In the genomic region with DNA sequence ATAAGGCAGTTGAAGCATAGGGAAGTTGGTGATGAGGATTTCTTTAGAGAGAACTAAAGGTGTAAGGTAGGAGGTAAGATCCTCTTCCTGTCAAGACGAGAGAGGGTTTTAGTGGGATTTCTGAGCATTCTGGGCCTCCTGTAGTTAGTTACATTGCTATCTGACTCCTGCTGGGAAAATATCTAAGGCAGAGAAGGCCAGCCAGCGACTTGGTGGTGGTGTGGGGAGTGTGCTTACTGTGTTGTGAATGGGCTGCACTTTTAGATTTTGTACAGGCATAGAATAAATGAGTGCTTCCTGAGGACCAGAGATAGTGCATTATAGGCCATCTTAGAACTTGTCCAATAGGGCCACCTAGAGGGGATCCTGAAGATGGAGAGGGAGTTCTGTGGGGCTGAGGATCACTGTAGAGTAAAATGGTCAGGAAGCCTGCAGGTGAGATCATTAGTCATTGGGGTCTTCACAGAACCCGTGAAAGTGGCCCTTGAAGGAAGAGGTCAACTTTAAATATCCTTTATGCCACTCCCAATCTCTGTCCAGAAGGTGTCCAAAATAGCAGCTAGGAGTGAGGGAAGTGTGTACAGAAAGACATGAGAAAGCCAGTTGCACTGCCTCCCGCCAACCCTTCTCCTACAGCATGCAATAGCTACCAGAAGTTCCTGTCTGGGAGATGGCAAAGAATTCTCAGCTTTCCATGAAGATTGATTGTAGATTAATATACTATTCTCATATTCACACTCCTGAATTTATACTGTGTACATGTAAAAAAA, we compare ENCODE assay signal across 9 cellular contexts.
DNase-seq lines count a peak whose midpoint lies in the region; ATAC-seq and TF ChIP-seq lines count a peak whose summit lies in the region.
"Had no signal": no experiment of that assay in that cellular context is flagged by ENCODE, and none has a peak within 500 bp of the region (broad histone marks: within the 10 kb centered on the region; RNA-seq: fewer than 3 reads in every experiment).

No MANE protein-coding gene starts in this region.

- TF ChIP-seq EP300 in sigmoid colon (IDR thresholded peaks at IDR 0.05): no peak

- ATAC-seq in stimulated activated naive CD8-positive, alpha-beta T cell treated with anti-CD3 and anti-CD28 coated beads, Interleukin-15, Interleukin-2, amounts not matched to agents 100 U/mL and 50 U/mL, for 24 hours: no peak

- DNase-seq in BE2C (peak; percentile 32), HFF-Myc (ENCODE audit: extremely low read depth, low read depth) (peak; percentile 30), fibroblast of the conjunctiva (ENCODE audit: low read depth) (peak; percentile 58), sigmoid colon (no peak), coronary artery (ENCODE audit: low spot score) (no peak)
- no peak for DNase-seq in stimulated activated naive CD8-positive, alpha-beta T cell treated with anti-CD3 and anti-CD28 coated beads, Interleukin-15, Interleukin-2, amounts not matched to agents 100 U/mL and 50 U/mL, for 24 hours
- no peak for DNase-seq in activated T-cell treated with anti-CD3 and anti-CD28 coated beads, Interleukin-2, amount 50 U/mL, for 24 hours

- no peaks in the 10 kb centered on the region for H3K36me3 ChIP-seq in BE2C
- H3K36me3 ChIP-seq in OCI-LY3 (replicated peaks; ENCODE audit: low read depth, low read length): no peaks in the 10 kb centered on the region
- no peaks in the 10 kb centered on the region for H3K36me3 ChIP-seq in sigmoid colon

- TF ChIP-seq POLR2A in sigmoid colon (IDR thresholded peaks at IDR 0.05): no peak

- intact Hi-C loops in sigmoid colon (cut with DNase I): no loop called here

- H3K4me3 Mint-ChIP-seq in activated T-cell treated with anti-CD3 and anti-CD28 coated beads, Interleukin-2, amount 50 U/mL, for 24 hours: no peak overlapping the region
- H3K4me3 Mint-ChIP-seq: central memory CD8-positive, alpha-beta T cell had no signal

- peaks cover 6% of the 10 kb centered on the region for H3K9me3 Mint-ChIP-seq in activated T-cell treated with anti-CD3 and anti-CD28 coated beads, Interleukin-2, amount 50 U/mL, for 24 hours

- H2AFZ ChIP-seq in OCI-LY3 (ENCODE audit: low read depth, low read length): no peak overlapping the region

- no peaks in the 10 kb centered on the region for H3K27me3 Mint-ChIP-seq in activated T-cell treated with anti-CD3 and anti-CD28 coated beads, Interleukin-2, amount 50 U/mL, for 24 hours
- H3K27me3 Mint-ChIP-seq: central memory CD8-positive, alpha-beta T cell had no signal

- H3K27me3 ChIP-seq in BE2C: peaks cover 7% of the 10 kb centered on the region; the same call in 1 of the 2 replicates
- no peaks in the 10 kb centered on the region for H3K27me3 ChIP-seq in OCI-LY3 (ENCODE audit: low read depth, low read length)
- H3K27me3 ChIP-seq in sigmoid colon: no peaks in the 10 kb centered on the region

- no peak overlapping the region for H3K9ac ChIP-seq in OCI-LY3 (ENCODE audit: low read length)

- no peaks in the 10 kb centered on the region for H3K4me1 Mint-ChIP-seq in activated T-cell treated with anti-CD3 and anti-CD28 coated beads, Interleukin-2, amount 50 U/mL, for 24 hours (ENCODE audit: low read depth)
- H3K4me1 Mint-ChIP-seq: central memory CD8-positive, alpha-beta T cell had no signal

- no peak overlapping the region for H3K27ac Mint-ChIP-seq in activated T-cell treated with anti-CD3 and anti-CD28 coated beads, Interleukin-2, amount 50 U/mL, for 24 hours

- H3K4me3 ChIP-seq in BE2C (ENCODE audit: low read depth, low read length): no peak overlapping the region
- H3K4me3 ChIP-seq in HFF-Myc (replicated peaks; ENCODE audit: low read depth, low read length): no peak overlapping the region
- no peak overlapping the region for H3K4me3 ChIP-seq in OCI-LY3 (ENCODE audit: low read length)
- H3K4me3 ChIP-seq in sigmoid colon: no peak overlapping the region
- H3K4me3 ChIP-seq in coronary artery: no peak overlapping the region

- H3K36me3 Mint-ChIP-seq in activated T-cell treated with anti-CD3 and anti-CD28 coated beads, Interleukin-2, amount 50 U/mL, for 24 hours (ENCODE audit: low read depth): no peaks in the 10 kb centered on the region

- TF ChIP-seq CTCF in BE2C (IDR thresholded peaks at IDR 0.05; ENCODE audit: low read depth, low read length) (peak; percentile 74), HFF-Myc (IDR thresholded peaks at IDR 0.05; ENCODE audit: low read depth, low read length, missing control alignments) (peak; percentile 71), OCI-LY3 (IDR thresholded peaks at IDR 0.05; ENCODE audit: low read depth, low read length) (peak; percentile 45), sigmoid colon (IDR thresholded peaks at IDR 0.05) (no peak), coronary artery (IDR thresholded peaks at IDR 0.05) (no peak)

- 51 to 58% methylated on average over 4 of the region's 4 CpGs for WGBS in sigmoid colon, 2 donors

- H3K79me2 ChIP-seq in OCI-LY3 (ENCODE audit: low read length): no peaks in the 10 kb centered on the region

- H3K27ac ChIP-seq in OCI-LY3 (ENCODE audit: low read length) (no peak overlapping the region), sigmoid colon (no peak overlapping the region), coronary artery (no peak overlapping the region)

- H3K4me2 ChIP-seq in OCI-LY3 (ENCODE audit: low read length): no peak overlapping the region

- H3K9me3 ChIP-seq in BE2C (no peaks in the 10 kb centered on the region), OCI-LY3 (ENCODE audit: insufficient read depth, low read length) (no peaks in the 10 kb centered on the region), sigmoid colon (no peaks in the 10 kb centered on the region)

- H3K4me1 ChIP-seq in BE2C (no peaks in the 10 kb centered on the region), OCI-LY3 (ENCODE audit: low read length) (no peaks in the 10 kb centered on the region), sigmoid colon (no peaks in the 10 kb centered on the region)

- no peaks in the 10 kb centered on the region for H4K20me1 ChIP-seq in OCI-LY3 (ENCODE audit: insufficient read depth, low read length)

Comparison
In these comparisons a context has a peak if more than half of its experiments do, and no peak if none do; other contexts are left out.
1. DNase-seq: peak in BE2C (single experiment), HFF-Myc (single experiment) and fibroblast of the conjunctiva (single experiment); none in stimulated activated naive CD8-positive, alpha-beta T cell treated with anti-CD3 and anti-CD28 coated beads, Interleukin-15, Interleukin-2, amounts not matched to agents 100 U/mL and 50 U/mL, for 24 hours (single experiment), sigmoid colon (single experiment), activated T-cell treated with anti-CD3 and anti-CD28 coated beads, Interleukin-2, amount 50 U/mL, for 24 hours (single experiment) and coronary artery (single experiment).
2. CTCF ChIP-seq: peak in BE2C (single experiment), HFF-Myc (single experiment) and OCI-LY3 (single experiment); none in sigmoid colon (0 of 4) and coronary artery (single experiment).